8 cellular contexts compared by ENCODE assay signal in the genomic region with DNA sequence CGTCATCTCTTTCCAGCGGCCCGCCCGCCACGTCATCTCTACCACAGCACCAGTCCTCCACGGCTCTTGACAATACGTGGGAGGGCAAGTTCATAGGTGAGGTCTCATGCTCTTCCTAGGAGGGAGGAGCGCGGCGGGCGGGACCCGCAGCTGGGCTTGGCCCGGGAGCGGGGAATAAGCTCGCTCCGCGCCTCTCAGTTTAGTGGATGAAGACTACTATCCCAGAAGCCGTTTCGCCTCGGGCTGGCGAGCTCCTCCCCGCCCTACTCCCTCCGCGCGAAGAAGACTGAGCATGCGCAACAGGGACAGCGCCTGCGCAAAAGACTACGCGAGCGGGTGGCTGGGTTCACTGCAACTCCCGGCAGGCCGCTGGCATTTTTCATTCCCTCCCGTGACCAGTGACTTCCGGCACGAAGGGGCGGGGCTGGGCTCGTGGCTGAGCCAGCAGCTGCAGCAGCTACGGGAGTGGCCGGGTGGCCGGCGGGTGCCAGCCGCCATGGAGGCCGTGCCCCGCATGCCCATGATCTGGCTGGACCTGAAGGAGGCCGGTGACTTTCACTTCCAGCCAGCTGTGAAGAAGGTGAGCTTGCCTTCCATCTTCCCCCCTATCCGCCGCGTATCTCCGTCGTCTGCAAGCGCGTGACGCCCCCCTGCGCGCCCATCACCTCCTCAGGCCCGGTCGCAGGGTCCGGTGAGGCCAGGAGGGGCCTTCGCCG. TPM values are rescaled to one million over a fixed set of nuclear protein-coding genes. Genes with fewer than 3 reads are reported as not detected.
DNase-seq lines count a peak whose midpoint lies in the region; ATAC-seq and TF ChIP-seq lines count a peak whose summit lies in the region.

A gene with protein sequence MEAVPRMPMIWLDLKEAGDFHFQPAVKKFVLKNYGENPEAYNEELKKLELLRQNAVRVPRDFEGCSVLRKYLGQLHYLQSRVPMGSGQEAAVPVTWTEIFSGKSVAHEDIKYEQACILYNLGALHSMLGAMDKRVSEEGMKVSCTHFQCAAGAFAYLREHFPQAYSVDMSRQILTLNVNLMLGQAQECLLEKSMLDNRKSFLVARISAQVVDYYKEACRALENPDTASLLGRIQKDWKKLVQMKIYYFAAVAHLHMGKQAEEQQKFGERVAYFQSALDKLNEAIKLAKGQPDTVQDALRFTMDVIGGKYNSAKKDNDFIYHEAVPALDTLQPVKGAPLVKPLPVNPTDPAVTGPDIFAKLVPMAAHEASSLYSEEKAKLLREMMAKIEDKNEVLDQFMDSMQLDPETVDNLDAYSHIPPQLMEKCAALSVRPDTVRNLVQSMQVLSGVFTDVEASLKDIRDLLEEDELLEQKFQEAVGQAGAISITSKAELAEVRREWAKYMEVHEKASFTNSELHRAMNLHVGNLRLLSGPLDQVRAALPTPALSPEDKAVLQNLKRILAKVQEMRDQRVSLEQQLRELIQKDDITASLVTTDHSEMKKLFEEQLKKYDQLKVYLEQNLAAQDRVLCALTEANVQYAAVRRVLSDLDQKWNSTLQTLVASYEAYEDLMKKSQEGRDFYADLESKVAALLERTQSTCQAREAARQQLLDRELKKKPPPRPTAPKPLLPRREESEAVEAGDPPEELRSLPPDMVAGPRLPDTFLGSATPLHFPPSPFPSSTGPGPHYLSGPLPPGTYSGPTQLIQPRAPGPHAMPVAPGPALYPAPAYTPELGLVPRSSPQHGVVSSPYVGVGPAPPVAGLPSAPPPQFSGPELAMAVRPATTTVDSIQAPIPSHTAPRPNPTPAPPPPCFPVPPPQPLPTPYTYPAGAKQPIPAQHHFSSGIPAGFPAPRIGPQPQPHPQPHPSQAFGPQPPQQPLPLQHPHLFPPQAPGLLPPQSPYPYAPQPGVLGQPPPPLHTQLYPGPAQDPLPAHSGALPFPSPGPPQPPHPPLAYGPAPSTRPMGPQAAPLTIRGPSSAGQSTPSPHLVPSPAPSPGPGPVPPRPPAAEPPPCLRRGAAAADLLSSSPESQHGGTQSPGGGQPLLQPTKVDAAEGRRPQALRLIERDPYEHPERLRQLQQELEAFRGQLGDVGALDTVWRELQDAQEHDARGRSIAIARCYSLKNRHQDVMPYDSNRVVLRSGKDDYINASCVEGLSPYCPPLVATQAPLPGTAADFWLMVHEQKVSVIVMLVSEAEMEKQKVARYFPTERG (N-terminal part only) (plus strand): TSS at position 421 of the 716 bp plus-strand sequence. CDS start 76 bp downstream, at position 497.

- peaks cover 0 to 10% of the 10 kb centered on the region in 2 donors for H3K36me3 ChIP-seq in left lung

- H3K27ac Mint-ChIP-seq in dendritic cell treated with granulocyte-macrophage colony-stimulating factor and Interleukin-4, amounts not matched to agents 40 ng/mL and 50 ng/mL, for 4 days: peak within 1 kb of the TSS; percentile 98

- peaks cover 72% of the 10 kb centered on the region for H3K4me1 Mint-ChIP-seq in dendritic cell treated with granulocyte-macrophage colony-stimulating factor and Interleukin-4, amounts not matched to agents 40 ng/mL and 50 ng/mL, for 4 days (ENCODE audit: low read depth)

- H3K27me3 Mint-ChIP-seq in dendritic cell treated with granulocyte-macrophage colony-stimulating factor and Interleukin-4, amounts not matched to agents 40 ng/mL and 50 ng/mL, for 4 days: no peaks in the 10 kb centered on the region

- peak within 1 kb of the TSS; percentile 86 for H3K4me3 Mint-ChIP-seq in dendritic cell treated with granulocyte-macrophage colony-stimulating factor and Interleukin-4, amounts not matched to agents 40 ng/mL and 50 ng/mL, for 4 days

- DNase-seq in NCI-H774 (lab: John Stamatoyannopoulos, UW) (peak; percentile 94), left lung (peak; percentile 99 to 100)
- peak; percentile 97 for DNase-seq in activated CD4-positive, alpha-beta T cell treated with anti-CD3 and anti-CD28 coated beads, Interleukin-2, amount 50 U/mL, for 4 hours
- DNase-seq in stimulated activated CD4-positive, alpha-beta T cell treated with anti-CD3 and anti-CD28 coated beads, Interleukin-2, amount 100 ng/mL, for 48 hours: peak; percentile 97 to 99

- H3K9me3 ChIP-seq in left lung: no peaks in the 10 kb centered on the region

- H3K9me3 Mint-ChIP-seq in dendritic cell treated with granulocyte-macrophage colony-stimulating factor and Interleukin-4, amounts not matched to agents 40 ng/mL and 50 ng/mL, for 4 days: no peaks in the 10 kb centered on the region

- H3K27me3 ChIP-seq in left lung: no peaks in the 10 kb centered on the region

- H3K27ac ChIP-seq in C4-2B (peak within 1 kb of the TSS; percentile 94), left lung (peak within 1 kb of the TSS; percentile 93 to 96)

- ATAC-seq in GM19395 (IDR thresholded peaks at IDR 0.05; ENCODE audit: unreplicated experiment) (peak; percentile 77), HG03565 (IDR thresholded peaks at IDR 0.05; ENCODE audit: unreplicated experiment) (peak; percentile 68), left lung (peak; percentile 90)

- intact Hi-C loops in dendritic cell treated with granulocyte-macrophage colony-stimulating factor and Interleukin-4, amounts not matched to agents 40 ng/mL and 50 ng/mL, for 4 days (cut with micrococcal nuclease): loop anchor here (2.0 to 10.0 kb wide), 3 partner anchors 34 to 404 kb away; partner anchors contain the start of genes KIF9, KLHL18 and SMARCC1
- intact Hi-C loops in left lung (cut with DNase I): no loop called here

- TF ChIP-seq CTCF in C4-2B (conservative IDR thresholded peaks at IDR 0.05): no peak
- TF ChIP-seq CTCF in left lung (IDR thresholded peaks at IDR 0.05): no peak

- H3K4me1 ChIP-seq in left lung: peaks cover 17 to 59% of the 10 kb centered on the region in 2 donors

- peaks cover 52% of the 10 kb centered on the region for H3K36me3 Mint-ChIP-seq in dendritic cell treated with granulocyte-macrophage colony-stimulating factor and Interleukin-4, amounts not matched to agents 40 ng/mL and 50 ng/mL, for 4 days (ENCODE audit: low read depth)

- H3K4me3 ChIP-seq in left lung: peak within 1 kb of the TSS; percentile 72 to 93

RNA-seq across cellular contexts. Expression of the gene that starts here (rescaled TPM):
- 10 to 100 TPM; 42.1 to 53.5 TPM for total RNA-seq in left lung

Comparison
In these comparisons a context has a peak if more than half of its experiments do, and no peak if none do; other contexts are left out.
1. Peak in every context shown above with its lines: DNase-seq, ATAC-seq, H3K4me3 ChIP-seq and H3K27ac ChIP-seq.